In genomic region chr1:39632491-39633417, GRCh38 we compare ENCODE assay signal across 9 cellular contexts. TPM values are rescaled to one million over a fixed set of nuclear protein-coding genes. Genes with fewer than 3 reads are reported as not detected.
DNase-seq lines count a peak whose midpoint lies in the region; ATAC-seq, FAIRE-seq and TF ChIP-seq lines count a peak whose summit lies in the region.
"Had no signal": no experiment of that assay in that cellular context is flagged by ENCODE, and none has a peak within 500 bp of the region (broad histone marks: within the 10 kb centered on the region; RNA-seq: fewer than 3 reads in every experiment).

No MANE protein-coding gene starts in this region.

- DNase-seq in DMS53 treated with DMSO at 0.1 percent for 48 hours (lab: John Stamatoyannopoulos, UW; ENCODE audit: unreplicated experiment): peak; percentile 22
- peak; percentile 76 for DNase-seq in WERI-Rb-1
- DNase-seq in left cardiac atrium: peak; percentile 83
- DNase-seq in progenitor cell of endocrine pancreas (ENCODE audit: low spot score, unreplicated experiment): peak; percentile 45
- DNase-seq in GM12891 (ENCODE audit: insufficient read length, low spot score): no peak
- no peak for DNase-seq in OCI-M1 (lab: John Stamatoyannopoulos, UW)
- DNase-seq in NCI-H446 treated with DMSO at 0.1 percent for 48 hours (lab: John Stamatoyannopoulos, UW): no peak

- peaks cover 8% of the 10 kb centered on the region for H3K4me1 Mint-ChIP-seq in progenitor cell of endocrine pancreas (ENCODE audit: low read depth)

- peak overlapping the region; percentile 69 for H3K27ac Mint-ChIP-seq in progenitor cell of endocrine pancreas

- peaks cover 76% of the 10 kb centered on the region for H3K27me3 Mint-ChIP-seq in progenitor cell of endocrine pancreas

- no peaks in the 10 kb centered on the region for H3K9me3 ChIP-seq in WERI-Rb-1 (ENCODE audit: severe bottlenecking)

- TF ChIP-seq CTCF in WERI-Rb-1 (IDR thresholded peaks at IDR 0.05; ENCODE audit: low read depth, low read length): no peak
- TF ChIP-seq CTCF in progenitor cell of endocrine pancreas (IDR thresholded peaks at IDR 0.05; ENCODE audit: unreplicated experiment): no peak

- intact Hi-C loops in left cardiac atrium (cut with DNase I): no loop called here

- no peak for FAIRE-seq in GM12891 (lab: Jason Lieb, UNC)

- ATAC-seq in left cardiac atrium: peak; percentile 81 to 84
- ATAC-seq in GM19035 (IDR thresholded peaks at IDR 0.05; ENCODE audit: unreplicated experiment): no peak

- H3K4me3 Mint-ChIP-seq in progenitor cell of endocrine pancreas (ENCODE audit: low read depth): no peak overlapping the region

- H3K27ac ChIP-seq in WERI-Rb-1: peak overlapping the region; percentile 94

- H3K9me3 Mint-ChIP-seq in progenitor cell of endocrine pancreas (ENCODE audit: low read depth): no peaks in the 10 kb centered on the region

- peaks cover 50% of the 10 kb centered on the region for H3K36me3 ChIP-seq in WERI-Rb-1

- no peaks in the 10 kb centered on the region for H3K36me3 Mint-ChIP-seq in progenitor cell of endocrine pancreas (ENCODE audit: insufficient read depth)

- TF ChIP-seq POLR2A in GM12891 (IDR thresholded peaks at IDR 0.05; ENCODE audit: low read depth, low read length): no peak

- no peaks in the 10 kb centered on the region for H3K27me3 ChIP-seq in WERI-Rb-1 (ENCODE audit: insufficient read depth, low read depth, severe bottlenecking)

- peak overlapping the region; percentile 39 for H3K4me3 ChIP-seq in WERI-Rb-1 (ENCODE audit: low read depth, low read length)

TF ChIP-seq in GM12891, 5 proteins besides CTCF, POLR2A, EP300 and RAD21:
- TF ChIP-seq PAX5 (IDR thresholded peaks at IDR 0.05; ENCODE audit: insufficient read depth, low read length, severe bottlenecking): no peak
- no peak for TF ChIP-seq SPI1 (IDR thresholded peaks at IDR 0.05; ENCODE audit: low read depth, low read length)
- TF ChIP-seq POU2F2 (IDR thresholded peaks at IDR 0.05; ENCODE audit: low read depth, low read length): no peak
- no peak for TF ChIP-seq POLR2AphosphoS5 (IDR thresholded peaks at IDR 0.05; ENCODE audit: low read depth, low read length)
- TF ChIP-seq TAF1 (IDR thresholded peaks at IDR 0.05; ENCODE audit: low read depth, low read length): no peak

RNA-seq across cellular contexts. Expression of gene HEYL, which starts 6.7 kb away (rescaled TPM):
- total RNA-seq in left cardiac atrium (10 to 100 TPM; 19.1 to 40.0 TPM), progenitor cell of endocrine pancreas (4.3 and 5.2 TPM in 2 replicates)
- polyA plus RNA-seq in GM12891 (2012; ENCODE audit: low read depth, missing spikeins): 0.05 TPM
- total RNA-seq: T-helper 1 cell treated with Interleukin-12 subunit alpha and Interleukin-12 subunit beta and Interleukin-4 antibody, amounts not matched to agents 30 ng/mL and 1 ng/mL, for 36 hours had no signal

RNA-seq across cellular contexts. Expression of gene NT5C1A, which starts 39.2 kb away (rescaled TPM):
- 10 to 100 TPM; 10.6 to 22.8 TPM for total RNA-seq in left cardiac atrium
- total RNA-seq in progenitor cell of endocrine pancreas: not detected in 2 replicates
- polyA plus RNA-seq in GM12891 (2012; ENCODE audit: low read depth, missing spikeins): not detected

RNA-seq across cellular contexts. Expression of gene PABPC4, which starts 56.2 kb away (rescaled TPM):
- total RNA-seq in left cardiac atrium: 100 to 1,000 TPM; 206 to 343 TPM
- total RNA-seq in progenitor cell of endocrine pancreas: 324 and 325 TPM in 2 replicates
- 164 TPM for polyA plus RNA-seq in GM12891 (2012; ENCODE audit: low read depth, missing spikeins)

RNA-seq across cellular contexts. Expression of gene HPCAL4, which starts 58.5 kb away (rescaled TPM):
- total RNA-seq in left cardiac atrium (1 to 10 TPM in 1 of 2 donors, under 1 TPM in 1; 0.58 to 2.6 TPM), progenitor cell of endocrine pancreas (not detected in 2 replicates)
- polyA plus RNA-seq in GM12891 (2012; ENCODE audit: low read depth, missing spikeins): 0.31 TPM

Comparison
In these comparisons a context has a peak if more than half of its experiments do, and no peak if none do; other contexts are left out.
1. DNase-seq: peak in DMS53 treated with DMSO at 0.1 percent for 48 hours (single experiment), WERI-Rb-1 (single experiment), left cardiac atrium (single experiment) and progenitor cell of endocrine pancreas (single experiment); none in GM12891 (single experiment), OCI-M1 (single experiment) and NCI-H446 treated with DMSO at 0.1 percent for 48 hours (single experiment).
2. RNA of gene NT5C1A, which starts 39.2 kb away (total RNA-seq): 10.6 to 22.8 TPM in left cardiac atrium; not detected in progenitor cell of endocrine pancreas; every median in the first group is over 10 times any median in the second.